Comparison of ENCODE assay signal across 22 cellular contexts in the genomic region with DNA sequence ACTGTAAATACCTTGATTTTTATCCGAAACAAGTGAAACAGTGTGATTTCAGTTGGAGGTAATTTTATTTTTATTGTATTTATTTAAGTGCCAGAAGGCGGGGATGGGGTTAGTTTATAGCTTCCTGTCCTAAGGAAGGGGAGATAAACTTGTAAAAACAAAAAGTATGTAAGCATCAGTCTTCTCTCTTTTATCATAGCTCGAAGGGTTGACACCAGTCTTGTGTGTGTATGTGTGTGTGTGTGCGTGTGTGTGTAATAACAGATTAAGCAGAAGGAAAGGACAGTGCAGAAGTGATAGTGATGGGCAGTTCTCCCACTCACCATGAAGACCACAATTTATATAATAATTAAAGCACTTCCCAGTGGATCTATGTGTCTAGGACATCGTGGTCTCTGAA.
"Had no signal": no experiment of that assay in that cellular context is flagged by ENCODE, and none has a peak within 500 bp of the region (broad histone marks: within the 10 kb centered on the region; RNA-seq: fewer than 3 reads in every experiment).

No MANE protein-coding gene starts in this region.

- H3K27ac ChIP-seq: epithelial cell of prostate, gastroesophageal sphincter, heart left ventricle, hepatocyte, lower lobe of right lung, neutrophil, parathyroid adenoma, right lobe of liver, transverse colon, upper lobe of right lung, uterus had no signal

- H3K79me2 ChIP-seq: hepatocyte, parathyroid adenoma had no signal

- H3K4me1 ChIP-seq: gastroesophageal sphincter, heart left ventricle, lower lobe of right lung, parathyroid adenoma, right lobe of liver, upper lobe of right lung, uterus had no signal

- ATAC-seq: esophagus mucosa; gastroesophageal sphincter; heart left ventricle; left cardiac atrium; left ventricle myocardium superior; lower lobe of right lung; natural killer cell; right lobe of liver; stimulated activated naive B cell treated with anti-CD40 and anti-IgM and Interleukin-4, amounts not matched to agents 10 μg/mL and 1 μg/mL and 100 μg/mL, for 72 hours; upper lobe of right lung had no signal

- H2AFZ ChIP-seq: hepatocyte, parathyroid adenoma had no signal

- H3K36me3 ChIP-seq: gastroesophageal sphincter, heart left ventricle, lower lobe of right lung, neutrophil, right lobe of liver, transverse colon, upper lobe of right lung, uterus had no signal

- H3K4me3 ChIP-seq: gastroesophageal sphincter, heart left ventricle, hepatocyte, lower lobe of right lung, right lobe of liver, transverse colon, upper lobe of right lung, uterus had no signal

- H3K9me3 ChIP-seq: gastroesophageal sphincter, heart left ventricle, lower lobe of right lung, neutrophil, right lobe of liver, transverse colon, upper lobe of right lung, uterus had no signal

- H3K27me3 ChIP-seq: heart left ventricle, hepatocyte, neutrophil, right lobe of liver, transverse colon, upper lobe of right lung, uterus had no signal

- H3K4me2 ChIP-seq: hepatocyte had no signal

- DNase-seq: effector CD8-positive, alpha-beta T cell; endodermal cell; foreskin fibroblast; heart left ventricle; left cardiac atrium; left ventricle myocardium superior; lower lobe of right lung; natural killer cell; right lobe of liver; small intestine; stimulated activated CD4-positive, alpha-beta T cell treated with anti-CD3 and anti-CD28 coated beads, Interleukin-15, amount 100 ng/mL, for 24 hours; stimulated activated CD4-positive, alpha-beta T cell treated with anti-CD3 and anti-CD28 coated beads, Interleukin-2, amount 100 ng/mL, for 48 hours; stimulated activated naive B cell treated with anti-CD40 and anti-IgM and Interleukin-4, amounts not matched to agents 10 μg/mL and 1 μg/mL and 100 μg/mL, for 72 hours; transverse colon; upper lobe of right lung; uterus had no signal
